ENCODE assay signal across 8 cellular contexts in the genomic region with DNA sequence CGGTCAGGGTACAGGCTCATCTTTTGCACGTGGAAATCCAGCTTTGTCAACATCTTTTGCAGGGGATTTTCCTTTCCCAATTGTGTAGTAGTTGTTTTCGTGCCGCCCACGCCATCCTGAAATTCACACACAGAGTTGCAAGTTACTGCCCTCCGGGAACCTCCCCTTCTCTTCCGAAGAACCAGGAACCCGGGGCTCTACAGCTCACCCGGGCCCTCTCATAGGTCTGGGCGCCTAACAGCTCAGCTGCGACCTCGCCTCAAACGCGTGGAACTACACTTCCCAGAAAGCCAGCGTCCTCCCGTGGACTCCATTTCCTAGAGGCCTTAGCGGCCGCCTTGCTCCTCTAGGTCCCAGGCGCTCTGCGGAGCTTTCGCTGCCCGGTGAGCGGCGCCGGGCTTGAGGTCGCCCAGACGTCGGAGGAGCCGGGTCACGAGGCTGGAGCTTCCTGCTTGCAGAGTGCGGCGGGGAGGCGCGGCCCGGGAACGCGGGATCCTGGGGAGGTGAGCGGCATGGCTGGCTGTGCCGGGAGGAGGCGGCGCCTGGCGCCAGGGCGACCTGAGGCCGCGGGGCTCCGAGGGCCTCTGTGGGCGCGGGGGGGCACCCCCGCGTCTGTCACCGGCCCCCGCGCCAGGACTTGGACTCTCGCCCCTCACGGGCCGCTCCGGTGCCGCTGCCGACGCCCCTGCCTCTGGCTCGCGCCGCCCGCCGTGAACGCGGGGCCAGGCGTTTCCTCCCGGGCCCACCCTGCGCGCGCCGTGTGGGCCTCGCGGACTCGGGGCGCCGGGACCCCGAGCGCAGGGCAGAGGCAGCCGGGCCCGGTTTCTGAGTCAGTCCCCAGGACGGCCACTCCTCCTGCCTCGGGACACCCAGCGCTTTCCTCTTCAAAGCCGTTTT. TPM values are rescaled to one million over a fixed set of nuclear protein-coding genes. Genes with fewer than 3 reads are reported as not detected.
DNase-seq lines count a peak whose midpoint lies in the region; ATAC-seq and TF ChIP-seq lines count a peak whose summit lies in the region.

A gene (plus strand): TSS at position 329 of the 897 bp plus-strand sequence. CDS start 1,095 bp downstream, outside the sequence.

- H3K27ac ChIP-seq in CD4-positive, alpha-beta T cell (ENCODE audit: low read depth, low read length) = peak within 1 kb of the TSS; percentile 46
- H3K27ac ChIP-seq in lung (ENCODE audit: low read depth in 1 of 2, low read length in 1 of 2) = peak within 1 kb of the TSS; percentile 62 to 93

- CTCF ChIA-PET in CD4-positive, alpha-beta T cell (lab: Charles Lee) = interaction anchor here (0.9 to 1.8 kb wide), 2 partner anchors 130 to 200 kb away, joined by 3 to 23 read pairs; a partner anchor contains a TSS
- CTCF ChIA-PET in activated CD8-positive, alpha-beta T cell treated with anti-CD3 and anti-CD28 coated beads, Interleukin-2, amount 10 ng/mL, durations not matched to agents 7 days and 5 days (lab: Charles Lee) = interaction anchor here (0.8 to 1.3 kb wide), 3 partner anchors 128 to 234 kb away, joined by 4 to 11 read pairs (median 5); a partner anchor contains a TSS

- intact Hi-C loops in CD4-positive, alpha-beta T cell (cut with DNase I, micrococcal nuclease) = loop anchor here (1.0 to 10.0 kb wide), 7 partner anchors 37 to 755 kb away; a partner anchor contains a TSS

- H3K4me1 Mint-ChIP-seq in CD4-positive, alpha-beta T cell (ENCODE audit: low read depth) = peaks cover 36% of the 10 kb centered on the region
- H3K4me1 Mint-ChIP-seq in activated CD8-positive, alpha-beta T cell treated with anti-CD3 and anti-CD28 coated beads, Interleukin-2, amount 10 ng/mL, durations not matched to agents 7 days and 5 days (ENCODE audit: low read depth) = peaks cover 21% of the 10 kb centered on the region

- peak within 1 kb of the TSS; percentile 80 for H3K4me3 ChIP-seq in lung

- peak; percentile 65 to 83 (median 76) for DNase-seq in CD4-positive, alpha-beta T cell
- DNase-seq in NCI-H82 treated with DMSO at 0.1 percent for 48 hours (lab: John Stamatoyannopoulos, UW; ENCODE audit: unreplicated experiment) = peak; percentile 71
- peak; percentile 88 for DNase-seq in activated CD8-positive, alpha-beta T cell treated with anti-CD3 and anti-CD28 coated beads, Interleukin-2, amount 10 ng/mL, durations not matched to agents 7 days and 5 days
- peak; percentile 76 for DNase-seq in effector CD4-positive, alpha-beta T cell
- peak; percentile 90 for DNase-seq in lung (ENCODE audit: low spot score)
- DNase-seq in stimulated activated CD4-positive, alpha-beta T cell treated with anti-CD3 and anti-CD28 coated beads, TNF-alpha, amount 100 ng/mL, for 24 hours (ENCODE audit: low read depth in 3 of 3) = peak; percentile 71 to 82 (median 72)

- peaks cover 37% of the 10 kb centered on the region for H3K36me3 Mint-ChIP-seq in CD4-positive, alpha-beta T cell (ENCODE audit: low read depth)
- peaks cover 32% of the 10 kb centered on the region for H3K36me3 Mint-ChIP-seq in activated CD8-positive, alpha-beta T cell treated with anti-CD3 and anti-CD28 coated beads, Interleukin-2, amount 10 ng/mL, durations not matched to agents 7 days and 5 days (ENCODE audit: low read depth)

- POLR2A ChIA-PET in CD4-positive, alpha-beta T cell (lab: Charles Lee) = interaction anchor here (0.8 to 1.9 kb wide), 8 partner anchors 36 to 764 kb away, joined by 3 to 43 read pairs (median 7); a partner anchor contains a TSS
- POLR2A ChIA-PET in activated CD8-positive, alpha-beta T cell treated with anti-CD3 and anti-CD28 coated beads, Interleukin-2, amount 10 ng/mL, durations not matched to agents 7 days and 5 days (lab: Charles Lee) = interaction anchor here (0.6 to 1.0 kb wide), 2 partner anchors 200 to 282 kb away, joined by 3 read pairs; a partner anchor contains a TSS

- H3K27me3 ChIP-seq in CD4-positive, alpha-beta T cell (ENCODE audit: control insufficient read depth, insufficient read depth, low read length) = peaks cover under 1% of the 10 kb centered on the region
- no peaks in the 10 kb centered on the region for H3K27me3 ChIP-seq in lung (ENCODE audit: control insufficient read depth, insufficient read depth)

- no peaks in the 10 kb centered on the region for H3K9me3 Mint-ChIP-seq in CD4-positive, alpha-beta T cell
- H3K9me3 Mint-ChIP-seq in activated CD8-positive, alpha-beta T cell treated with anti-CD3 and anti-CD28 coated beads, Interleukin-2, amount 10 ng/mL, durations not matched to agents 7 days and 5 days (ENCODE audit: insufficient read depth) = no peaks in the 10 kb centered on the region

- peak within 1 kb of the TSS; percentile 84 for H3K4me3 Mint-ChIP-seq in CD4-positive, alpha-beta T cell
- peak within 1 kb of the TSS; percentile 88 for H3K4me3 Mint-ChIP-seq in activated CD8-positive, alpha-beta T cell treated with anti-CD3 and anti-CD28 coated beads, Interleukin-2, amount 10 ng/mL, durations not matched to agents 7 days and 5 days

- H3K36me3 ChIP-seq in lung (ENCODE audit: control insufficient read depth in 2 of 2, insufficient read depth in 2 of 2, low read length in 2 of 2) = peaks cover 0 to 3% of the 10 kb centered on the region in 2 donors

- peaks cover 3 to 7% of the 10 kb centered on the region in 2 donors for H3K4me1 ChIP-seq in lung (ENCODE audit: control insufficient read depth in 2 of 2, insufficient read depth in 2 of 2, low read length in 2 of 2)

- peak within 1 kb of the TSS; percentile 82 for H3K27ac Mint-ChIP-seq in CD4-positive, alpha-beta T cell
- H3K27ac Mint-ChIP-seq in activated CD8-positive, alpha-beta T cell treated with anti-CD3 and anti-CD28 coated beads, Interleukin-2, amount 10 ng/mL, durations not matched to agents 7 days and 5 days = peak within 1 kb of the TSS; percentile 77

- peak; percentile 98 for ATAC-seq in CD4-positive, alpha-beta T cell (ENCODE audit: poor library complexity)
- ATAC-seq in GM19438 (IDR thresholded peaks at IDR 0.05; ENCODE audit: low read depth, unreplicated experiment) = peak; percentile 98
- peak; percentile 97 for ATAC-seq in HG03571 (IDR thresholded peaks at IDR 0.05; ENCODE audit: unreplicated experiment)
- peak; percentile 96 for ATAC-seq in activated CD8-positive, alpha-beta T cell treated with anti-CD3 and anti-CD28 coated beads, Interleukin-2, amount 10 ng/mL, durations not matched to agents 7 days and 5 days
- peak; percentile 98 for ATAC-seq in lung (ENCODE audit: insufficient read depth, low FRiP score)

- 1 to 2% methylated on average over 68 to 86 of the region's 86 CpGs for WGBS in lung, 2 donors

- no peaks in the 10 kb centered on the region for H3K9me3 ChIP-seq in CD4-positive, alpha-beta T cell (ENCODE audit: control insufficient read depth, low read length)
- H3K9me3 ChIP-seq in lung (ENCODE audit: control insufficient read depth in 2 of 2, insufficient read depth in 1 of 2, low read length in 1 of 2) = peaks cover 0 to 2% of the 10 kb centered on the region in 2 donors

- no peaks in the 10 kb centered on the region for H3K27me3 Mint-ChIP-seq in CD4-positive, alpha-beta T cell
- H3K27me3 Mint-ChIP-seq in activated CD8-positive, alpha-beta T cell treated with anti-CD3 and anti-CD28 coated beads, Interleukin-2, amount 10 ng/mL, durations not matched to agents 7 days and 5 days (ENCODE audit: low read depth) = no peaks in the 10 kb centered on the region

- TF ChIP-seq CTCF in CD4-positive, alpha-beta T cell (IDR thresholded peaks at IDR 0.05) = no peak
- TF ChIP-seq CTCF in lung (IDR thresholded peaks at IDR 0.05; ENCODE audit: control extremely low read depth, extremely low read depth) = no peak

RNA-seq across cellular contexts. Expression of the gene that starts here (rescaled TPM):
- 1 to 10 TPM; 6.2 to 6.3 TPM for total RNA-seq in CD4-positive, alpha-beta T cell
- total RNA-seq in activated CD8-positive, alpha-beta T cell treated with anti-CD3 and anti-CD28 coated beads, Interleukin-2, amount 10 ng/mL, durations not matched to agents 7 days and 5 days = 10 to 100 TPM; 12.4 to 13.7 TPM
- total RNA-seq in lung = 10 to 100 TPM; 13.2 to 27.4 TPM
- 10 to 100 TPM in 1 of 2 donors, 1 to 10 TPM in 1; 4.5 to 11.2 TPM for polyA plus RNA-seq in lung

Comparison
In these comparisons a context has a peak if more than half of its experiments do, and no peak if none do; other contexts are left out.
1. Peak in every context shown above with its lines: DNase-seq, ATAC-seq, H3K4me3 ChIP-seq and H3K27ac ChIP-seq.